ENCODE assay signal across 8 cellular contexts in the genomic region with DNA sequence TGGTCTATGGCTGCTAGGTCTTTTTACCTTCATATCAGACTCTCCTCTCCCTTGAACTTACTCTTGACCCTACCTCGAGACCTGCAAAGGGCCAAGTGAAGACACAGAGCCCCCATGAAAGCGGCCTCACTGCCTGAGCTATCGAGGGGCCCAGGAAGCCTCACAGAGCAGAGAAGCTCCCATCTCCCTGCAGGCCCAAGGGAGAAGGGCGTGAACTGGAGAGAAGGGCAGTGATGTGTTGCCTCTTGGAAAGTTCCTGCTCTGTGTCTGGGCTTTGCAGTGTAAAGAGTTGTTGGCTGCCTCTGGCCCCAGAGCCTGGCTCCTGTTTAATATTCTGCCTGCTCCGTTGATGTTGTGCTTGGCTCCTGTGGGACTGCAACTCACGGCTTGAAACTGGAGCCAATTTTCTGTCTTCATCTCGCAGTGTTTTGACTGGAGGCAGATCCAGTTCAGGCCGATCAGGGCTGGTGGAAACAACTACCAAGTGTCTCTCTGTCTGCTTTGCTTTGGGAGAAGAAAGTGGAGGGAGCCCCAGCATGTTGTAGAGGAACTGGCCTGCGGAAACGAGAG. TPM values are rescaled to one million over a fixed set of nuclear protein-coding genes. Genes with fewer than 3 reads are reported as not detected.
A peak's percentile ranks its signal among the peaks of the same experiment; 100 is the strongest.
DNase-seq lines count a peak whose midpoint lies in the region; ATAC-seq, FAIRE-seq and TF ChIP-seq lines count a peak whose summit lies in the region.

No MANE protein-coding gene starts in this region.

- no peaks in the 10 kb centered on the region for H3K27me3 ChIP-seq in sigmoid colon

- intact Hi-C loops in sigmoid colon (cut with DNase I): no loop called here

- DNase-seq in cardiac fibroblast (ENCODE audit: low read depth in 2 of 2) (peak; percentile 82 to 95), iris pigment epithelial cell (ENCODE audit: low read depth) (peak; percentile 33), sigmoid colon (peak; percentile 94), LoVo (ENCODE audit: low spot score) (no peak), COLO668 (lab: John Stamatoyannopoulos, UW; ENCODE audit: unreplicated experiment) (no peak), 8988T (no peak)

- peaks cover 0 to 82% (median 67%) of the 10 kb centered on the region in 4 donors for H3K4me1 ChIP-seq in sigmoid colon

- WGBS in sigmoid colon, 2 donors: 55 to 77% methylated on average over 10 of the region's 10 CpGs

- no peak for ATAC-seq in GM18502 (IDR thresholded peaks at IDR 0.05; ENCODE audit: poor library complexity, unreplicated experiment)

- TF ChIP-seq EP300 in sigmoid colon (IDR thresholded peaks at IDR 0.05): peak in 3 of 4 donors; percentile 71 to 86 (median 78)

- H3K27ac ChIP-seq in sigmoid colon: peak overlapping the region; percentile 85 to 99 (median 98)

- FAIRE-seq in G401.6 (lab: Jason Lieb, UNC): peak; percentile 90

- peaks cover 0 to 7% (median 0%) of the 10 kb centered on the region in 4 donors for H3K36me3 ChIP-seq in sigmoid colon

- H3K9me3 ChIP-seq in sigmoid colon: no peaks in the 10 kb centered on the region

- TF ChIP-seq CTCF in cardiac fibroblast (IDR thresholded peaks at IDR 0.05; ENCODE audit: low read depth, low read length) (no peak), sigmoid colon (IDR thresholded peaks at IDR 0.05) (peak in 1 of 4 experiments; percentile 9)

- peak overlapping the region in 1 of 2 donors; percentile 2 for H3K4me3 ChIP-seq in cardiac fibroblast (replicated peaks in 1 of 2; ENCODE audit: low read depth in 2 of 2, low read length in 2 of 2)
- peak overlapping the region in 2 of 4 donors; percentile 15 to 16 for H3K4me3 ChIP-seq in sigmoid colon

- no peak for TF ChIP-seq POLR2A in sigmoid colon (IDR thresholded peaks at IDR 0.05)

RNA-seq across cellular contexts. Expression of gene SERTAD4, which starts 4.3 kb away (rescaled TPM):
- total RNA-seq in sigmoid colon: 10 to 100 TPM in 2 of 4 donors, 1 to 10 TPM in 2; 4.3 to 23.5 (median 12.1) TPM
- 1 to 10 TPM in 2 of 3 donors, under 1 TPM in 1; 0.60 to 1.9 (median 1.4) TPM for polyA plus RNA-seq in sigmoid colon

Comparison
In these comparisons a context has a peak if more than half of its experiments do, and no peak if none do; other contexts are left out.
1. DNase-seq: peak in cardiac fibroblast (2 of 2), iris pigment epithelial cell (single experiment) and sigmoid colon (single experiment); none in LoVo (single experiment), COLO668 (single experiment) and 8988T (single experiment).